In genomic region chr17:77736207-77736600, GRCh38 we compare ENCODE assay signal across 11 cellular contexts.
DNase-seq lines count a peak whose midpoint lies in the region; ATAC-seq and TF ChIP-seq lines count a peak whose summit lies in the region.
"Had no signal": no experiment of that assay in that cellular context is flagged by ENCODE, and none has a peak within 500 bp of the region (broad histone marks: within the 10 kb centered on the region; RNA-seq: fewer than 3 reads in every experiment).

No MANE protein-coding gene starts in this region.

- H3K9me3 ChIP-seq in thyroid gland: no peaks in the 10 kb centered on the region

- peaks cover 4% of the 10 kb centered on the region for H3K9me3 Mint-ChIP-seq in activated CD4-positive, alpha-beta T cell treated with anti-CD3 and anti-CD28 coated beads, Interleukin-2, amount 10 ng/mL, durations not matched to agents 24 days and 14 days
- H3K9me3 Mint-ChIP-seq in activated naive CD4-positive, alpha-beta T cell treated with anti-CD3 and anti-CD28 coated beads for 36 hours: peaks cover 11% of the 10 kb centered on the region

- no peak overlapping the region for H3K27ac Mint-ChIP-seq in activated CD4-positive, alpha-beta T cell treated with anti-CD3 and anti-CD28 coated beads, Interleukin-2, amount 10 ng/mL, durations not matched to agents 24 days and 14 days
- H3K27ac Mint-ChIP-seq in activated naive CD4-positive, alpha-beta T cell treated with anti-CD3 and anti-CD28 coated beads for 36 hours: no peak overlapping the region
- H3K27ac Mint-ChIP-seq: T-helper 1 cell treated with Interleukin-12 subunit alpha and Interleukin-12 subunit beta and Interleukin-4 antibody, amounts not matched to agents 30 μg/mL and 1 μg/mL, for 36 hours had no signal

- H3K27me3 ChIP-seq in thyroid gland: no peaks in the 10 kb centered on the region

- peaks cover 28% of the 10 kb centered on the region for H3K27me3 Mint-ChIP-seq in activated CD4-positive, alpha-beta T cell treated with anti-CD3 and anti-CD28 coated beads, Interleukin-2, amount 10 ng/mL, durations not matched to agents 24 days and 14 days
- no peaks in the 10 kb centered on the region for H3K27me3 Mint-ChIP-seq in activated naive CD4-positive, alpha-beta T cell treated with anti-CD3 and anti-CD28 coated beads for 36 hours (ENCODE audit: low read depth)

- no peak overlapping the region for H3K4me3 ChIP-seq in thyroid gland (replicated peaks in 1 of 3)
- H3K4me3 ChIP-seq: smooth muscle cell had no signal

- 45 to 55% methylated on average over 12 to 17 of the region's 17 CpGs for WGBS in thyroid gland, 2 donors

- H3K4me3 Mint-ChIP-seq in activated CD4-positive, alpha-beta T cell treated with anti-CD3 and anti-CD28 coated beads, Interleukin-2, amount 10 ng/mL, durations not matched to agents 24 days and 14 days: no peak overlapping the region
- no peak overlapping the region for H3K4me3 Mint-ChIP-seq in activated naive CD4-positive, alpha-beta T cell treated with anti-CD3 and anti-CD28 coated beads for 36 hours
- H3K4me3 Mint-ChIP-seq: T-helper 1 cell treated with Interleukin-12 subunit alpha and Interleukin-12 subunit beta and Interleukin-4 antibody, amounts not matched to agents 30 μg/mL and 1 μg/mL, for 36 hours had no signal

- TF ChIP-seq POLR2A in thyroid gland (IDR thresholded peaks at IDR 0.05): no peak

- CTCF ChIA-PET in activated naive CD4-positive, alpha-beta T cell treated with anti-CD3 and anti-CD28 coated beads for 36 hours (lab: Charles Lee): no interaction called here

- no peak for ATAC-seq in GM19324 (IDR thresholded peaks at IDR 0.05; ENCODE audit: low FRiP score, unreplicated experiment)
- no peak for ATAC-seq in HG03045 (IDR thresholded peaks at IDR 0.05; ENCODE audit: unreplicated experiment)

- H3K27ac ChIP-seq in thyroid gland: peak overlapping the region; percentile 15 to 77 (median 73)

- DNase-seq in activated CD4-positive, alpha-beta T cell treated with anti-CD3 and anti-CD28 coated beads, Interleukin-2, amount 10 ng/mL, durations not matched to agents 24 days and 14 days: peak; percentile 37
- no peak for DNase-seq in activated CD4-positive, alpha-beta T cell treated with anti-CD3 and anti-CD28 coated beads for 1 hour
- DNase-seq in NCI-H2227 treated with DMSO at 0.1 percent for 48 hours (lab: John Stamatoyannopoulos, UW) (peak; percentile 66), left kidney (ENCODE audit: low read depth, low spot score) (peak; percentile 25), thyroid gland (peak; percentile 13 to 35)
- no peak for DNase-seq in activated naive CD4-positive, alpha-beta T cell treated with anti-CD3 and anti-CD28 coated beads for 36 hours
- DNase-seq: mesenchymal stem cell had no signal

- intact Hi-C loops in activated CD4-positive, alpha-beta T cell treated with anti-CD3 and anti-CD28 coated beads, Interleukin-2, amount 10 ng/mL, durations not matched to agents 24 days and 14 days (cut with micrococcal nuclease): no loop called here
- intact Hi-C loops in thyroid gland (cut with DNase I): no loop called here
- intact Hi-C loops in activated naive CD4-positive, alpha-beta T cell treated with anti-CD3 and anti-CD28 coated beads for 36 hours (cut with micrococcal nuclease): no loop called here

- peaks cover 2% of the 10 kb centered on the region for H3K36me3 Mint-ChIP-seq in activated CD4-positive, alpha-beta T cell treated with anti-CD3 and anti-CD28 coated beads, Interleukin-2, amount 10 ng/mL, durations not matched to agents 24 days and 14 days (ENCODE audit: low read depth)
- H3K36me3 Mint-ChIP-seq in activated naive CD4-positive, alpha-beta T cell treated with anti-CD3 and anti-CD28 coated beads for 36 hours (ENCODE audit: low read depth): no peaks in the 10 kb centered on the region

- H3K36me3 ChIP-seq in thyroid gland: no peaks in the 10 kb centered on the region

- no peak for TF ChIP-seq CTCF in thyroid gland (IDR thresholded peaks at IDR 0.05)

- H3K4me1 ChIP-seq in thyroid gland: peaks cover 27 to 40% of the 10 kb centered on the region in 2 donors

- H3K4me1 Mint-ChIP-seq in activated CD4-positive, alpha-beta T cell treated with anti-CD3 and anti-CD28 coated beads, Interleukin-2, amount 10 ng/mL, durations not matched to agents 24 days and 14 days: no peaks in the 10 kb centered on the region
- no peaks in the 10 kb centered on the region for H3K4me1 Mint-ChIP-seq in activated naive CD4-positive, alpha-beta T cell treated with anti-CD3 and anti-CD28 coated beads for 36 hours (ENCODE audit: low read depth)

Comparison
In these comparisons a context has a peak if more than half of its experiments do, and no peak if none do; other contexts are left out.
1. DNase-seq: peak in activated CD4-positive, alpha-beta T cell treated with anti-CD3 and anti-CD28 coated beads, Interleukin-2, amount 10 ng/mL, durations not matched to agents 24 days and 14 days (single experiment), NCI-H2227 treated with DMSO at 0.1 percent for 48 hours (single experiment), left kidney (single experiment) and thyroid gland (2 of 2); none in activated CD4-positive, alpha-beta T cell treated with anti-CD3 and anti-CD28 coated beads for 1 hour (single experiment) and activated naive CD4-positive, alpha-beta T cell treated with anti-CD3 and anti-CD28 coated beads for 36 hours (single experiment).